ENCODE assay signal across 1 cellular context in the genomic region with DNA sequence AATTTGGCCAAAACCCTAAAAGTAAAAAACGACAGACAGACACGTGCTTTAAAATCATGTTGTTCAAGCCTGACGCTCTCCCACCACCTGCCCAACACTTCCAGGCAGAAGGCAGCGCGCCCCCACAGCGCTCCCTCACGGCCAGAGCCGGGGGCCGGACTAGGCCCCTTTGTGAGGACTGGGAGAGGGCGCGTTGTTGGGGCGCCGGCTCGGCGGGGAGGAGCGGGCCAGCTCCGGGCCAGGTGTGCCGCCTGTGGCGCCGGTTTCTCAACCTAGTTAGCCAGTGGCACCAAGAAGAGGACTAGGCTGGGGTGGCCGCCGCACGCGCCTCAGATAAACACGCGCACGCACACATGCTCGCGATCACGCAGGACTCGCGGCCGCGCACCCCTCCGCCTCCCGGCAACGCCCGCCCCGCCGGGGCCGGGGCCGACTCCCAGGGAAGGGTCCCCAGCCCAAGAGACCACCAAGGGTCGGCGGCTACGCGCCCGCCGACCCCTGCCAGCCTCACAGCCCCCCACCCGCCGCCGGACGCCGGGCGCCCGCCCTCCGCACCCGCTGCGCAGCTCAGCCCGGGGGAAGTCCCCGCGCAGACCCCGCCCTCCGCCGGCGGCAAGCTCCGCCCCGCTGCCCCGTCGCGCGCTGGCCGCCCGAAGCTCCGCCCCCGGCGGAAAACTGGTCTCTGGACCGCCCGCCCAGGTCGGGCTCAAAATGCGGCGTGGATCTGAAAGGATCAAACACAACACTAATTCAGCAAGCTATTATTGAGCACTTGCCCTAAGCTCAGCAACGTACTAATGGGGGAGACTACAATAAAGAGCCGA.
TF ChIP-seq lines count a peak whose summit lies in the region.

A gene (minus strand): TSS at position 584 of the 824 bp plus-strand sequence.

TF ChIP-seq in HepG2, 621 proteins besides CTCF, POLR2A, EP300 and RAD21 (continued from another document and continues in another):
- TF ChIP-seq, protein P1, sequence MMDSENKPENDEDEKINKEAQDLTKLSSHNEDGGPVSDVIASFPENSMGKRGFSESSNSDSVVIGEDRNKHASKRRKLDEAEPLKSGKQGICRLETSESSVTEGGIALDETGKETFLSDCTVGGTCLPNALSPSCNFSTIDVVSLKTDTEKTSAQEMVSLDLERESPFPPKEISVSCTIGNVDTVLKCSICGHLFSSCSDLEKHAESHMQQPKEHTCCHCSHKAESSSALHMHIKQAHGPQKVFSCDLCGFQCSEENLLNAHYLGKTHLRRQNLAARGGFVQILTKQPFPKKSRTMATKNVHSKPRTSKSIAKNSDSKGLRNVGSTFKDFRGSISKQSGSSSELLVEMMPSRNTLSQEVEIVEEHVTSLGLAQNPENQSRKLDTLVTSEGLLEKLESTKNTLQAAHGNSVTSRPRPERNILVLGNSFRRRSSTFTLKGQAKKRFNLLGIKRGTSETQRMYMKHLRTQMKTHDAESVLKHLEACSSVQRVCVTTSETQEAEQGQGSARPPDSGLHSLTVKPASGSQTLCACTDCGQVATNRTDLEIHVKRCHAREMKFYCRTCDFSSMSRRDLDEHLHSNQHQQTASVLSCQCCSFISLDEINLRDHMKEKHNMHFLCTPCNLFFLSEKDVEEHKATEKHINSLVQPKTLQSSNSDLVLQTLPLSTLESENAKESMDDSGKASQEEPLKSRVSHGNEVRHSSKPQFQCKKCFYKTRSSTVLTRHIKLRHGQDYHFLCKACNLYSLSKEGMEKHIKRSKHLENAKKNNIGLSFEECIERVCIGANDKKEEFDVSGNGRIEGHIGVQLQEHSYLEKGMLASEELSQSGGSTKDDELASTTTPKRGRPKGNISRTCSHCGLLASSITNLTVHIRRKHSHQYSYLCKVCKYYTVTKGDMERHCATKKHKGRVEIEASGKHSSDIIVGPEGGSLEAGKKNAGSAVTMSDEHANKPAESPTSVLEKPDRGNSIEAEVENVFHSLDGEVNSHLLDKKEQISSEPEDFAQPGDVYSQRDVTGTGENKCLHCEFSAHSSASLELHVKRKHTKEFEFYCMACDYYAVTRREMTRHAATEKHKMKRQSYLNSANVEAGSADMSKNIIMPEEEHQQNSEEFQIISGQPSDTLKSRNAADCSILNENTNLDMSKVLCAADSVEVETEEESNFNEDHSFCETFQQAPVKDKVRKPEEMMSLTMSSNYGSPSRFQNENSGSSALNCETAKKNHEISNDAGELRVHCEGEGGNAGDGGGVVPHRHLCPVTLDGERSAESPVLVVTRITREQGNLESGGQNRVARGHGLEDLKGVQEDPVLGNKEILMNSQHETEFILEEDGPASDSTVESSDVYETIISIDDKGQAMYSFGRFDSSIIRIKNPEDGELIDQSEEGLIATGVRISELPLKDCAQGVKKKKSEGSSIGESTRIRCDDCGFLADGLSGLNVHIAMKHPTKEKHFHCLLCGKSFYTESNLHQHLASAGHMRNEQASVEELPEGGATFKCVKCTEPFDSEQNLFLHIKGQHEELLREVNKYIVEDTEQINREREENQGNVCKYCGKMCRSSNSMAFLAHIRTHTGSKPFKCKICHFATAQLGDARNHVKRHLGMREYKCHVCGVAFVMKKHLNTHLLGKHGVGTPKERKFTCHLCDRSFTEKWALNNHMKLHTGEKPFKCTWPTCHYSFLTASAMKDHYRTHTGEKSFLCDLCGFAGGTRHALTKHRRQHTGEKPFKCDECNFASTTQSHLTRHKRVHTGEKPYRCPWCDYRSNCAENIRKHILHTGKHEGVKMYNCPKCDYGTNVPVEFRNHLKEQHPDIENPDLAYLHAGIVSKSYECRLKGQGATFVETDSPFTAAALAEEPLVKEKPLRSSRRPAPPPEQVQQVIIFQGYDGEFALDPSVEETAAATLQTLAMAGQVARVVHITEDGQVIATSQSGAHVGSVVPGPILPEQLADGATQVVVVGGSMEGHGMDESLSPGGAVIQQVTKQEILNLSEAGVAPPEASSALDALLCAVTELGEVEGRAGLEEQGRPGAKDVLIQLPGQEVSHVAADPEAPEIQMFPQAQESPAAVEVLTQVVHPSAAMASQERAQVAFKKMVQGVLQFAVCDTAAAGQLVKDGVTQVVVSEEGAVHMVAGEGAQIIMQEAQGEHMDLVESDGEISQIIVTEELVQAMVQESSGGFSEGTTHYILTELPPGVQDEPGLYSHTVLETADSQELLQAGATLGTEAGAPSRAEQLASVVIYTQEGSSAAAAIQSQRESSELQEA (CRISPR knock-in tag; IDR thresholded peaks at IDR 0.05; ENCODE audit: not compliant biosample characterization) = no peak
- TF ChIP-seq RBAK (CRISPR knock-in tag; IDR thresholded peaks at IDR 0.05) (no peak), HNF4A (CRISPR knock-in tag; IDR thresholded peaks at IDR 0.05) (0 out of 2 replicates have a peak, but pooled peaks have one; percentile 19), ZNF747 (CRISPR knock-in tag; IDR thresholded peaks at IDR 0.05; ENCODE audit: borderline replicate concordance) (0 out of 2 replicates have a peak, but pooled peaks have one; percentile 7), MAFG (CRISPR knock-in tag; IDR thresholded peaks at IDR 0.05) (peak; percentile 59; the same call in 1 of the 2 replicates), NFKBIZ (CRISPR knock-in tag; IDR thresholded peaks at IDR 0.05) (peak; percentile 16; the same call in 1 of the 2 replicates), PTBP1 (IDR thresholded peaks at IDR 0.05; ENCODE audit: low read depth, low read length, poor library complexity, severe bottlenecking) (peak; percentile 67), CHD2 (IDR thresholded peaks at IDR 0.05; ENCODE audit: low read depth, low read length) (0 out of 2 replicates have a peak, but pooled peaks have one; percentile 27), HNRNPL (IDR thresholded peaks at IDR 0.05; ENCODE audit: low read depth, low read length) (no peak), LCORL (IDR thresholded peaks at IDR 0.05) (no peak), LCORL (CRISPR knock-in tag; IDR thresholded peaks at IDR 0.05) (no peak; the same call in 1 of the 2 replicates), TBX2 (CRISPR knock-in tag; IDR thresholded peaks at IDR 0.05; ENCODE audit: borderline replicate concordance) (peak; percentile 74; the same call in 1 of the 2 replicates), ZNF235 (CRISPR knock-in tag; IDR thresholded peaks at IDR 0.05; ENCODE audit: borderline replicate concordance) (peak; percentile 69; the same call in 1 of the 2 replicates), ZSCAN22 (CRISPR knock-in tag; IDR thresholded peaks at IDR 0.05) (no peak), ZMAT3 (CRISPR knock-in tag; conservative IDR thresholded peaks at IDR 0.05) (peak; percentile 39; the same call in 1 of the 2 replicates), TBP (CRISPR knock-in tag; IDR thresholded peaks at IDR 0.05) (no peak)
- TF ChIP-seq, protein P2, sequence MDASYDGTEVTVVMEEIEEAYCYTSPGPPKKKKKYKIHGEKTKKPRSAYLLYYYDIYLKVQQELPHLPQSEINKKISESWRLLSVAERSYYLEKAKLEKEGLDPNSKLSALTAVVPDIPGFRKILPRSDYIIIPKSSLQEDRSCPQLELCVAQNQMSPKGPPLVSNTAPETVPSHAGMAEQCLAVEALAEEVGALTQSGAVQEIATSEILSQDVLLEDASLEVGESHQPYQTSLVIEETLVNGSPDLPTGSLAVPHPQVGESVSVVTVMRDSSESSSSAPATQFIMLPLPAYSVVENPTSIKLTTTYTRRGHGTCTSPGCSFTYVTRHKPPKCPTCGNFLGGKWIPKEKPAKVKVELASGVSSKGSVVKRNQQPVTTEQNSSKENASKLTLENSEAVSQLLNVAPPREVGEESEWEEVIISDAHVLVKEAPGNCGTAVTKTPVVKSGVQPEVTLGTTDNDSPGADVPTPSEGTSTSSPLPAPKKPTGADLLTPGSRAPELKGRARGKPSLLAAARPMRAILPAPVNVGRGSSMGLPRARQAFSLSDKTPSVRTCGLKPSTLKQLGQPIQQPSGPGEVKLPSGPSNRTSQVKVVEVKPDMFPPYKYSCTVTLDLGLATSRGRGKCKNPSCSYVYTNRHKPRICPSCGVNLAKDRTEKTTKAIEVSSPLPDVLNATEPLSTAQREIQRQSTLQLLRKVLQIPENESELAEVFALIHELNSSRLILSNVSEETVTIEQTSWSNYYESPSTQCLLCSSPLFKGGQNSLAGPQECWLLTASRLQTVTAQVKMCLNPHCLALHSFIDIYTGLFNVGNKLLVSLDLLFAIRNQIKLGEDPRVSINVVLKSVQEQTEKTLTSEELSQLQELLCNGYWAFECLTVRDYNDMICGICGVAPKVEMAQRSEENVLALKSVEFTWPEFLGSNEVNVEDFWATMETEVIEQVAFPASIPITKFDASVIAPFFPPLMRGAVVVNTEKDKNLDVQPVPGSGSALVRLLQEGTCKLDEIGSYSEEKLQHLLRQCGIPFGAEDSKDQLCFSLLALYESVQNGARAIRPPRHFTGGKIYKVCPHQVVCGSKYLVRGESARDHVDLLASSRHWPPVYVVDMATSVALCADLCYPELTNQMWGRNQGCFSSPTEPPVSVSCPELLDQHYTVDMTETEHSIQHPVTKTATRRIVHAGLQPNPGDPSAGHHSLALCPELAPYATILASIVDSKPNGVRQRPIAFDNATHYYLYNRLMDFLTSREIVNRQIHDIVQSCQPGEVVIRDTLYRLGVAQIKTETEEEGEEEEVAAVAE (CRISPR knock-in tag; IDR thresholded peaks at IDR 0.05; ENCODE audit: borderline replicate concordance) = no peak; the same call in 1 of the 2 replicates
- TF ChIP-seq, protein P3, sequence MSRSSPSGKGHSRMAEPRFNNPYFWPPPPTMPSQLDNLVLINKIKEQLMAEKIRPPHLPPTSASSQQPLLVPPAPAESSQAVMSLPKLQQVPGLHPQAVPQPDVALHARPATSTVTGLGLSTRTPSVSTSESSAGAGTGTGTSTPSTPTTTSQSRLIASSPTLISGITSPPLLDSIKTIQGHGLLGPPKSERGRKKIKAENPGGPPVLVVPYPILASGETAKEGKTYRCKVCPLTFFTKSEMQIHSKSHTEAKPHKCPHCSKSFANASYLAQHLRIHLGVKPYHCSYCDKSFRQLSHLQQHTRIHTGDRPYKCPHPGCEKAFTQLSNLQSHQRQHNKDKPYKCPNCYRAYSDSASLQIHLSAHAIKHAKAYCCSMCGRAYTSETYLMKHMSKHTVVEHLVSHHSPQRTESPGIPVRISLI (CRISPR knock-in tag; IDR thresholded peaks at IDR 0.05; ENCODE audit: borderline replicate concordance) = 0 out of 2 replicates have a peak, but pooled peaks have one; percentile 27
- TF ChIP-seq, protein P4, sequence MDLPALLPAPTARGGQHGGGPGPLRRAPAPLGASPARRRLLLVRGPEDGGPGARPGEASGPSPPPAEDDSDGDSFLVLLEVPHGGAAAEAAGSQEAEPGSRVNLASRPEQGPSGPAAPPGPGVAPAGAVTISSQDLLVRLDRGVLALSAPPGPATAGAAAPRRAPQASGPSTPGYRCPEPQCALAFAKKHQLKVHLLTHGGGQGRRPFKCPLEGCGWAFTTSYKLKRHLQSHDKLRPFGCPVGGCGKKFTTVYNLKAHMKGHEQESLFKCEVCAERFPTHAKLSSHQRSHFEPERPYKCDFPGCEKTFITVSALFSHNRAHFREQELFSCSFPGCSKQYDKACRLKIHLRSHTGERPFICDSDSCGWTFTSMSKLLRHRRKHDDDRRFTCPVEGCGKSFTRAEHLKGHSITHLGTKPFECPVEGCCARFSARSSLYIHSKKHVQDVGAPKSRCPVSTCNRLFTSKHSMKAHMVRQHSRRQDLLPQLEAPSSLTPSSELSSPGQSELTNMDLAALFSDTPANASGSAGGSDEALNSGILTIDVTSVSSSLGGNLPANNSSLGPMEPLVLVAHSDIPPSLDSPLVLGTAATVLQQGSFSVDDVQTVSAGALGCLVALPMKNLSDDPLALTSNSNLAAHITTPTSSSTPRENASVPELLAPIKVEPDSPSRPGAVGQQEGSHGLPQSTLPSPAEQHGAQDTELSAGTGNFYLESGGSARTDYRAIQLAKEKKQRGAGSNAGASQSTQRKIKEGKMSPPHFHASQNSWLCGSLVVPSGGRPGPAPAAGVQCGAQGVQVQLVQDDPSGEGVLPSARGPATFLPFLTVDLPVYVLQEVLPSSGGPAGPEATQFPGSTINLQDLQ (CRISPR knock-in tag; IDR thresholded peaks at IDR 0.05) = peak; percentile 47; the same call in 1 of the 2 replicates
- TF ChIP-seq, protein P5, sequence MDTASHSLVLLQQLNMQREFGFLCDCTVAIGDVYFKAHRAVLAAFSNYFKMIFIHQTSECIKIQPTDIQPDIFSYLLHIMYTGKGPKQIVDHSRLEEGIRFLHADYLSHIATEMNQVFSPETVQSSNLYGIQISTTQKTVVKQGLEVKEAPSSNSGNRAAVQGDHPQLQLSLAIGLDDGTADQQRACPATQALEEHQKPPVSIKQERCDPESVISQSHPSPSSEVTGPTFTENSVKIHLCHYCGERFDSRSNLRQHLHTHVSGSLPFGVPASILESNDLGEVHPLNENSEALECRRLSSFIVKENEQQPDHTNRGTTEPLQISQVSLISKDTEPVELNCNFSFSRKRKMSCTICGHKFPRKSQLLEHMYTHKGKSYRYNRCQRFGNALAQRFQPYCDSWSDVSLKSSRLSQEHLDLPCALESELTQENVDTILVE (CRISPR knock-in tag; IDR thresholded peaks at IDR 0.05) = no peak
- TF ChIP-seq, protein P6, sequence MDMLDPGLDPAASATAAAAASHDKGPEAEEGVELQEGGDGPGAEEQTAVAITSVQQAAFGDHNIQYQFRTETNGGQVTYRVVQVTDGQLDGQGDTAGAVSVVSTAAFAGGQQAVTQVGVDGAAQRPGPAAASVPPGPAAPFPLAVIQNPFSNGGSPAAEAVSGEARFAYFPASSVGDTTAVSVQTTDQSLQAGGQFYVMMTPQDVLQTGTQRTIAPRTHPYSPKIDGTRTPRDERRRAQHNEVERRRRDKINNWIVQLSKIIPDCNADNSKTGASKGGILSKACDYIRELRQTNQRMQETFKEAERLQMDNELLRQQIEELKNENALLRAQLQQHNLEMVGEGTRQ (IDR thresholded peaks at IDR 0.05; ENCODE audit: low read depth, low read length) = no peak
- TF ChIP-seq, protein P6 (CRISPR knock-in tag; IDR thresholded peaks at IDR 0.05; ENCODE audit: borderline replicate concordance) = no peak
- TF ChIP-seq, protein P7, sequence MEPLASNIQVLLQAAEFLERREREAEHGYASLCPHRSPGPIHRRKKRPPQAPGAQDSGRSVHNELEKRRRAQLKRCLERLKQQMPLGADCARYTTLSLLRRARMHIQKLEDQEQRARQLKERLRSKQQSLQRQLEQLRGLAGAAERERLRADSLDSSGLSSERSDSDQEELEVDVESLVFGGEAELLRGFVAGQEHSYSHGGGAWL (CRISPR knock-in tag; IDR thresholded peaks at IDR 0.05) = 0 out of 2 replicates have a peak, but pooled peaks have one; percentile 53
